Comparison of ENCODE assay signal across 1 cellular context in genomic region chr11:72422414-72422813, GRCh38.
TF ChIP-seq lines count a peak whose summit lies in the region.

No MANE protein-coding gene starts in this region.

TF ChIP-seq in GM23338, 12 proteins besides CTCF, POLR2A, EP300 and RAD21 (continued from another document):
- TF ChIP-seq ZNF462 (CRISPR knock-in tag; IDR thresholded peaks at IDR 0.05) = no peak
- no peak for TF ChIP-seq JUNB (IDR thresholded peaks at IDR 0.05; ENCODE audit: unreplicated experiment)
- TF ChIP-seq STAT1 (IDR thresholded peaks at IDR 0.05; ENCODE audit: unreplicated experiment) = no peak
- TF ChIP-seq EZH2phosphoT487 (IDR thresholded peaks at IDR 0.05; ENCODE audit: unreplicated experiment) = no peak
- TF ChIP-seq NANOG (IDR thresholded peaks at IDR 0.05; ENCODE audit: borderline replicate concordance) = no peak
- no peak for TF ChIP-seq ZNF331 (CRISPR knock-in tag; IDR thresholded peaks at IDR 0.05; ENCODE audit: low read depth)
